ENCODE assay signal across 22 cellular contexts in genomic region chr2:161232571-161232970, GRCh38.
DNase-seq lines count a peak whose midpoint lies in the region; ATAC-seq, FAIRE-seq and TF ChIP-seq lines count a peak whose summit lies in the region.
"Had no signal": no experiment of that assay in that cellular context is flagged by ENCODE, and none has a peak within 500 bp of the region (broad histone marks: within the 10 kb centered on the region; RNA-seq: fewer than 3 reads in every experiment).

No MANE protein-coding gene starts in this region.

- no peaks in the 10 kb centered on the region for H3K9me3 ChIP-seq in OCI-LY7 (ENCODE audit: low read length)
- H3K9me3 ChIP-seq in neural cell (ENCODE audit: low read length), result no peaks in the 10 kb centered on the region
- H3K9me3 ChIP-seq: MG63 had no signal

- no peaks in the 10 kb centered on the region for H3K27me3 ChIP-seq in neural cell (ENCODE audit: insufficient read depth, low read depth, low read length)
- H3K27me3 ChIP-seq: MG63 had no signal

- peaks cover 9% of the 10 kb centered on the region for H3F3A ChIP-seq in neural cell (ENCODE audit: insufficient read depth, low read length, poor library complexity, severe bottlenecking)

- no peak for DNase-seq in D721Med (ENCODE audit: insufficient read length, low spot score)
- no peak for DNase-seq in GM18507 (ENCODE audit: extremely low spot score, insufficient read length, low read depth)
- DNase-seq in OCI-LY7 (ENCODE audit: low spot score), result no peak
- DNase-seq in activated CD4-positive, alpha-beta T cell treated with anti-CD3 and anti-CD28 coated beads, Interleukin-2, amount 50 U/mL, for 1 hour, result no peak
- DNase-seq in GM10266 (ENCODE audit: extremely low spot score), result no peak
- DNase-seq: AML-193, COR-L47, DMS53, H7, IMR-90, MG63, NCI-H1048, NCI-H1436, NCI-H2029 treated with DMSO at 0.1 percent for 48 hours, NCI-H446 treated with DMSO at 0.1 percent for 48 hours, NCI-H748 treated with DMSO at 0.1 percent for 48 hours, SW 1271 had no signal

- TF ChIP-seq RAD21 in neural cell (conservative IDR thresholded peaks at IDR 0.05), result peak; percentile 59

- H3K9ac ChIP-seq in neural cell (ENCODE audit: low read length), result no peak overlapping the region

- H2AFZ ChIP-seq in OCI-LY7 (ENCODE audit: low read length) (no peak overlapping the region), neural cell (ENCODE audit: low read depth, low read length) (no peak overlapping the region)

- FAIRE-seq in D721Med (lab: Jason Lieb, UNC) (no peak), GM18507 (lab: Jason Lieb, UNC) (peak; percentile 29)
- FAIRE-seq: HTR-8/SVneo, RCC 7860 had no signal

- H3K79me2 ChIP-seq in OCI-LY7 (ENCODE audit: insufficient read depth, low read depth, low read length), result no peaks in the 10 kb centered on the region
- H3K79me2 ChIP-seq in neural cell (replicated peaks; ENCODE audit: insufficient read depth, low read length), result no peaks in the 10 kb centered on the region

- no peak for ATAC-seq in GM21576 (IDR thresholded peaks at IDR 0.05; ENCODE audit: unreplicated experiment)
- ATAC-seq: Right ventricle myocardium inferior had no signal

- CTCF ChIA-PET in OCI-LY7 (lab: Charles Lee; ENCODE audit: unreplicated experiment), result no interaction called here

- no peak for TF ChIP-seq EP300 in neural cell (conservative IDR thresholded peaks at IDR 0.05; ENCODE audit: poor library complexity, severe bottlenecking)

- intact Hi-C loops in OCI-LY7 (cut with micrococcal nuclease; ENCODE audit: unreplicated experiment), result no loop called here

- H3K4me2 ChIP-seq in OCI-LY7 (ENCODE audit: low read length), result no peak overlapping the region
- H3K4me2 ChIP-seq in neural cell (ENCODE audit: low read length), result no peak overlapping the region

- H3K9me2 ChIP-seq in OCI-LY7 (ENCODE audit: insufficient read depth, low read length) (no peaks in the 10 kb centered on the region), neural cell (ENCODE audit: insufficient read depth, low read length) (no peaks in the 10 kb centered on the region)

- H3K36me3 ChIP-seq in OCI-LY7 (ENCODE audit: insufficient read depth, low read length), result peaks cover 29% of the 10 kb centered on the region
- no peaks in the 10 kb centered on the region for H3K36me3 ChIP-seq in neural cell (ENCODE audit: insufficient read depth, low read length)

- H3K4me1 ChIP-seq in OCI-LY7 (ENCODE audit: insufficient read depth, low read length, poor library complexity, severe bottlenecking), result peaks cover 12% of the 10 kb centered on the region

- POLR2A ChIA-PET in OCI-LY7 (lab: Charles Lee), result interaction anchor here (0.6 to 5.5 kb wide), 10 partner anchors 9 to 168 kb away, joined by 3 to 76 read pairs (median 4); partner anchors contain the start of gene PSMD14

- BruUV-seq in OCI-LY7 (replicated peaks; lab: Mats Ljungman, UMichigan), result no TSS peak

- H3K27ac ChIP-seq in OCI-LY7 (ENCODE audit: low read depth, low read length, poor library complexity, severe bottlenecking), result no peak overlapping the region
- no peak overlapping the region for H3K27ac ChIP-seq in neural cell (ENCODE audit: low read length)

- peak; percentile 36 for TF ChIP-seq CTCF in D721Med (IDR thresholded peaks at IDR 0.05; ENCODE audit: insufficient read depth, missing control alignments)
- peak; percentile 38; the same call in 1 of the 2 replicates for TF ChIP-seq CTCF in OCI-LY7 (conservative IDR thresholded peaks at IDR 0.05; ENCODE audit: low read length)
- TF ChIP-seq CTCF in neural cell (IDR thresholded peaks at IDR 0.05; ENCODE audit: poor library complexity, severe bottlenecking), result peak; percentile 55
- no peak for TF ChIP-seq CTCF in GM10266 (IDR thresholded peaks at IDR 0.05; ENCODE audit: control insufficient read depth, insufficient read depth, low read depth, missing control alignments)

- H3K4me3 ChIP-seq in OCI-LY7 (ENCODE audit: low read depth, low read length, poor library complexity, severe bottlenecking) (no peak overlapping the region), neural cell (ENCODE audit: low read length) (no peak overlapping the region)
- H3K4me3 ChIP-seq: MG63 had no signal

- H4K20me1 ChIP-seq in OCI-LY7 (ENCODE audit: insufficient read depth, low read length), result no peaks in the 10 kb centered on the region
- H4K20me1 ChIP-seq in neural cell (ENCODE audit: insufficient read depth), result no peaks in the 10 kb centered on the region

TF ChIP-seq in neural cell, 6 proteins besides CTCF, POLR2A, EP300 and RAD21:
- no peak for TF ChIP-seq MXI1 (conservative IDR thresholded peaks at IDR 0.05; ENCODE audit: poor library complexity, severe bottlenecking)
- no peak for TF ChIP-seq SMC3 (conservative IDR thresholded peaks at IDR 0.05; ENCODE audit: poor library complexity)
- TF ChIP-seq POLR2AphosphoS5 (IDR thresholded peaks at IDR 0.05), result no peak
- no peak for TF ChIP-seq REST (IDR thresholded peaks at IDR 0.05; ENCODE audit: borderline replicate concordance)
- no peak for TF ChIP-seq TAF1 (IDR thresholded peaks at IDR 0.05; ENCODE audit: low read depth)
- no peak for TF ChIP-seq EZH2 (IDR thresholded peaks at IDR 0.05; ENCODE audit: borderline replicate concordance, insufficient read depth, low read length, poor library complexity, severe bottlenecking)
